Comparison of ENCODE assay signal across 35 cellular contexts in the genomic region with DNA sequence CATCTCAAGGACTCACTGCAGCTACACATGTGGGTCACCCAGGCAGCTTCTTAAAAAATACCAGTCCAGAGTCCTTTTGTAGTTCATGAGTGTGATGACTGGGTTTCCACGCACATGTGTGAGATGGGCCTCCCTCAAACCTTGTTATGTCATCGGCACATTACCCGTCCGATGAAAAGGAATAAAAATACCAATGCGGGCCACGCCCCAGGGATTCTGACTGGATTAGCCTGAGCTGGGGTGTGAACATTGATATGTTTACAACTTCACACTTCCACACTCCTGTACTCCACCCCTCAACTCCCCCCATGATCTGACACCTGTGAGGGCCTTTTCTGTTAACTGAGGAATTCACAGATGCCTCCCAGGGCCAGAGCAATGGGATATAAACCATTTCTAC.
"Had no signal": no experiment of that assay in that cellular context is flagged by ENCODE, and none has a peak within 500 bp of the region (broad histone marks: within the 10 kb centered on the region; RNA-seq: fewer than 3 reads in every experiment).

No MANE protein-coding gene starts in this region.

- H3K27me3 ChIP-seq: adrenal gland, body of pancreas, brain microvascular endothelial cell, breast epithelium, cardiac muscle cell had no signal

- ATAC-seq: activated CD4-positive, alpha-beta T cell treated with anti-CD3 and anti-CD28 coated beads for 36 hours; activated CD4-positive, CD25-positive, alpha-beta regulatory T cell treated with anti-CD3 and anti-CD28 coated beads, Interleukin-2, amount 50 U/mL, for 24 hours; activated CD8-positive, alpha-beta memory T cell treated with anti-CD3 and anti-CD28 coated beads, Interleukin-2, amount 10 ng/mL, durations not matched to agents 7 days and 5 days; activated CD8-positive, alpha-beta T cell treated with anti-CD3 and anti-CD28 coated beads, Interleukin-2, amount 10 ng/mL, durations not matched to agents 7 days and 5 days; activated naive CD4-positive, alpha-beta T cell treated with anti-CD3 and anti-CD28 coated beads, Interleukin-2, amount 50 U/mL, for 72 hours; activated T-cell treated with anti-CD3 and anti-CD28 coated beads, Interleukin-2, amount 50 U/mL, for 4 hours; activated T-cell treated with anti-CD3 and anti-CD28 coated beads, Interleukin-2, amount 50 U/mL, for 72 hours; activated T-helper 17 cell treated with anti-CD3 and anti-CD28 coated beads, Interleukin-2, amount 50 U/mL, for 72 hours; body of pancreas had no signal

- H3K27ac ChIP-seq: adrenal gland, body of pancreas, brain microvascular endothelial cell, breast epithelium, cardiac muscle cell had no signal

- H3K36me3 ChIP-seq: adrenal gland, brain microvascular endothelial cell, breast epithelium, cardiac muscle cell had no signal

- DNase-seq: activated B cell treated with CpG ODN at 0.5 μM for 24 hours; activated CD4-positive, alpha-beta memory T cell treated with anti-CD3 and anti-CD28 coated beads, Interleukin-2, amount 10 ng/mL, durations not matched to agents 7 days and 5 days; activated CD4-positive, alpha-beta T cell treated with anti-CD3 and anti-CD28 coated beads for 1 hour; activated CD4-positive, alpha-beta T cell treated with anti-CD3 and anti-CD28 coated beads for 36 hours; activated CD4-positive, alpha-beta T cell treated with anti-CD3 and anti-CD28 coated beads for 48 hours; activated CD4-positive, alpha-beta T cell treated with anti-CD3 and anti-CD28 coated beads, Interleukin-2, amount 10 ng/mL, durations not matched to agents 7 days and 5 days; activated CD4-positive, alpha-beta T cell treated with anti-CD3 and anti-CD28 coated beads, Interleukin-2, amount 50 U/mL, for 48 hours; activated CD8-positive, alpha-beta memory T cell treated with anti-CD3 and anti-CD28 coated beads for 24 hours; activated CD8-positive, alpha-beta memory T cell treated with anti-CD3 and anti-CD28 coated beads, Interleukin-2, amount 10 ng/mL, durations not matched to agents 7 days and 5 days; activated CD8-positive, alpha-beta memory T cell treated with anti-CD3 and anti-CD28 coated beads, Interleukin-2, amount 50 U/mL, for 48 hours; activated CD8-positive, alpha-beta T cell treated with anti-CD3 and anti-CD28 coated beads, Interleukin-2, amount 10 ng/mL, durations not matched to agents 7 days and 5 days; activated effector memory CD4-positive, alpha-beta T cell treated with anti-CD3 and anti-CD28 coated beads, Interleukin-2, amount 50 U/mL, for 16 hours; activated gamma-delta T cell treated with Interleukin-2 at 50 U/mL for 16 hours; activated naive CD4-positive, alpha-beta T cell; activated naive CD4-positive, alpha-beta T cell treated with anti-CD3 and anti-CD28 coated beads for 36 hours; activated naive CD4-positive, alpha-beta T cell treated with anti-CD3 and anti-CD28 coated beads, Interleukin-2, amount 50 U/mL, for 16 hours; activated naive CD8-positive, alpha-beta T cell treated with anti-CD3 and anti-CD28 coated beads for 36 hours; activated T-cell treated with anti-CD3 and anti-CD28 coated beads, Interleukin-2, amount 50 U/mL, for 4 hours; activated T-cell treated with anti-CD3 and anti-CD28 coated beads, Interleukin-2, amount 50 U/mL, for 72 hours; adrenal gland; amniotic stem cell; aorta; body of pancreas; brain microvascular endothelial cell; caudate nucleus; cerebellar nuclear complex; SW 1271; T-helper 1 cell; T-helper 2 cell; T-helper 9 cell had no signal

- H3K4me1 ChIP-seq: adrenal gland, body of pancreas had no signal

- H3K4me3 ChIP-seq: adrenal gland, body of pancreas, breast epithelium, cardiac muscle cell had no signal

- H3K9me3 ChIP-seq: adrenal gland, body of pancreas, breast epithelium had no signal
